Comparison of ENCODE assay signal across 1 cellular context in the genomic region with DNA sequence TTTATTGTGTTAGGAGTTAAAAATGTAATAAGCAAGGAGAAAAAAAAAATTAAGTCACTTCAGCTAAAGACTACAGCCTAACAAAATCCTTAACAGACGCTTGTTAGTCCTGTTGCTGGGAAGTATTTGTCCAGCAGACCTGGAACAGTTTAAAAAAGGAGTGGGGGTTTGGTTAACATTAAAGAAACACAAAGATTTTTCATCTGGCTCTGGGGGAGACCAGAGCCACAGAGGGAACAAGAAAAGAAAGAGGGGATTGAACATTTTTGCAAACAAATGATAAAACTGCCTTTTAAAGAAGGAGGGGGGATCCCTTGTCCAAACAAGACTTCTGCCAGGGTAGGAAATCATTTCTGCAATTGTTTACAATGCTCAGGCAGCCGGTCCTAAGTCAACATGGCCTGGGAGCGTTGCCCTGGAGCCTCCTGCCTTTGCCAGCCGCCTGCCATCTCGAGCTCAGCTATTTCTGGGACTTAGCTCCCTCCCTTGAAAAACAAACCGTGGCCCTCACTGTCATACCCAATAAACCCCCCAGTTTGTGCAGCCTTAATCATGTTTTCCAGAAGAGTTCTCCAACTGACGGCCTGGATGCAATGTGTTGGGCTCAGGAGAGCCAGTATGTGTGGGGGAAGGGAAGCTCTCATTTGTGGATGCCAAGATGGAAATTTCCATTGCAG.
TF ChIP-seq lines count a peak whose summit lies in the region.

No MANE protein-coding gene starts in this region.

TF ChIP-seq in HepG2, 621 proteins besides CTCF, POLR2A, EP300 and RAD21 (continued from another document and continues in another):
- TF ChIP-seq, protein P1, sequence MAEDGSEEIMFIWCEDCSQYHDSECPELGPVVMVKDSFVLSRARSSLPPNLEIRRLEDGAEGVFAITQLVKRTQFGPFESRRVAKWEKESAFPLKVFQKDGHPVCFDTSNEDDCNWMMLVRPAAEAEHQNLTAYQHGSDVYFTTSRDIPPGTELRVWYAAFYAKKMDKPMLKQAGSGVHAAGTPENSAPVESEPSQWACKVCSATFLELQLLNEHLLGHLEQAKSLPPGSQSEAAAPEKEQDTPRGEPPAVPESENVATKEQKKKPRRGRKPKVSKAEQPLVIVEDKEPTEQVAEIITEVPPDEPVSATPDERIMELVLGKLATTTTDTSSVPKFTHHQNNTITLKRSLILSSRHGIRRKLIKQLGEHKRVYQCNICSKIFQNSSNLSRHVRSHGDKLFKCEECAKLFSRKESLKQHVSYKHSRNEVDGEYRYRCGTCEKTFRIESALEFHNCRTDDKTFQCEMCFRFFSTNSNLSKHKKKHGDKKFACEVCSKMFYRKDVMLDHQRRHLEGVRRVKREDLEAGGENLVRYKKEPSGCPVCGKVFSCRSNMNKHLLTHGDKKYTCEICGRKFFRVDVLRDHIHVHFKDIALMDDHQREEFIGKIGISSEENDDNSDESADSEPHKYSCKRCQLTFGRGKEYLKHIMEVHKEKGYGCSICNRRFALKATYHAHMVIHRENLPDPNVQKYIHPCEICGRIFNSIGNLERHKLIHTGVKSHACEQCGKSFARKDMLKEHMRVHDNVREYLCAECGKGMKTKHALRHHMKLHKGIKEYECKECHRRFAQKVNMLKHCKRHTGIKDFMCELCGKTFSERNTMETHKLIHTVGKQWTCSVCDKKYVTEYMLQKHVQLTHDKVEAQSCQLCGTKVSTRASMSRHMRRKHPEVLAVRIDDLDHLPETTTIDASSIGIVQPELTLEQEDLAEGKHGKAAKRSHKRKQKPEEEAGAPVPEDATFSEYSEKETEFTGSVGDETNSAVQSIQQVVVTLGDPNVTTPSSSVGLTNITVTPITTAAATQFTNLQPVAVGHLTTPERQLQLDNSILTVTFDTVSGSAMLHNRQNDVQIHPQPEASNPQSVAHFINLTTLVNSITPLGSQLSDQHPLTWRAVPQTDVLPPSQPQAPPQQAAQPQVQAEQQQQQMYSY (CRISPR knock-in tag; IDR thresholded peaks at IDR 0.05), result no peak
- TF ChIP-seq ZNF564 (CRISPR knock-in tag; IDR thresholded peaks at IDR 0.05), result peak; percentile 66
- TF ChIP-seq SKI (IDR thresholded peaks at IDR 0.05; ENCODE audit: partially characterized antibody), result peak; percentile 63
- peak; percentile 49 for TF ChIP-seq HMG20B (CRISPR knock-in tag; conservative IDR thresholded peaks at IDR 0.05)
- TF ChIP-seq NFE2L2 (IDR thresholded peaks at IDR 0.05; ENCODE audit: low read length), result no peak
- 0 out of 2 replicates have a peak, but pooled peaks have one; percentile 72 for TF ChIP-seq RFXANK (CRISPR knock-in tag; IDR thresholded peaks at IDR 0.05)
- peak; percentile 43; the same call in 1 of the 2 replicates for TF ChIP-seq PPARG (CRISPR knock-in tag; conservative IDR thresholded peaks at IDR 0.05)
- TF ChIP-seq, protein P2, sequence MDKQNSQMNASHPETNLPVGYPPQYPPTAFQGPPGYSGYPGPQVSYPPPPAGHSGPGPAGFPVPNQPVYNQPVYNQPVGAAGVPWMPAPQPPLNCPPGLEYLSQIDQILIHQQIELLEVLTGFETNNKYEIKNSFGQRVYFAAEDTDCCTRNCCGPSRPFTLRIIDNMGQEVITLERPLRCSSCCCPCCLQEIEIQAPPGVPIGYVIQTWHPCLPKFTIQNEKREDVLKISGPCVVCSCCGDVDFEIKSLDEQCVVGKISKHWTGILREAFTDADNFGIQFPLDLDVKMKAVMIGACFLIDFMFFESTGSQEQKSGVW (CRISPR knock-in tag; IDR thresholded peaks at IDR 0.05; ENCODE audit: borderline replicate concordance), result no peak
- TF ChIP-seq HIVEP1 (CRISPR knock-in tag; IDR thresholded peaks at IDR 0.05), result peak; percentile 79
- no peak for TF ChIP-seq KAT8 (CRISPR knock-in tag; IDR thresholded peaks at IDR 0.05)
- peak; percentile 90 for TF ChIP-seq NR2F2 (IDR thresholded peaks at IDR 0.05; ENCODE audit: borderline replicate concordance, low read depth)
- peak; percentile 84 for TF ChIP-seq KLF6 (CRISPR knock-in tag; IDR thresholded peaks at IDR 0.05)
- TF ChIP-seq MED1 (CRISPR knock-in tag; IDR thresholded peaks at IDR 0.05), result peak; percentile 91
- TF ChIP-seq SNAPC2 (CRISPR knock-in tag; IDR thresholded peaks at IDR 0.05), result peak; percentile 50; the same call in 1 of the 2 replicates
- TF ChIP-seq, protein P3, sequence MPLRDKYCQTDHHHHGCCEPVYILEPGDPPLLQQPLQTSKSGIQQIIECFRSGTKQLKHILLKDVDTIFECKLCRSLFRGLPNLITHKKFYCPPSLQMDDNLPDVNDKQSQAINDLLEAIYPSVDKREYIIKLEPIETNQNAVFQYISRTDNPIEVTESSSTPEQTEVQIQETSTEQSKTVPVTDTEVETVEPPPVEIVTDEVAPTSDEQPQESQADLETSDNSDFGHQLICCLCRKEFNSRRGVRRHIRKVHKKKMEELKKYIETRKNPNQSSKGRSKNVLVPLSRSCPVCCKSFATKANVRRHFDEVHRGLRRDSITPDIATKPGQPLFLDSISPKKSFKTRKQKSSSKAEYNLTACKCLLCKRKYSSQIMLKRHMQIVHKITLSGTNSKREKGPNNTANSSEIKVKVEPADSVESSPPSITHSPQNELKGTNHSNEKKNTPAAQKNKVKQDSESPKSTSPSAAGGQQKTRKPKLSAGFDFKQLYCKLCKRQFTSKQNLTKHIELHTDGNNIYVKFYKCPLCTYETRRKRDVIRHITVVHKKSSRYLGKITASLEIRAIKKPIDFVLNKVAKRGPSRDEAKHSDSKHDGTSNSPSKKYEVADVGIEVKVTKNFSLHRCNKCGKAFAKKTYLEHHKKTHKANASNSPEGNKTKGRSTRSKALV (CRISPR knock-in tag; IDR thresholded peaks at IDR 0.05), result 0 out of 2 replicates have a peak, but pooled peaks have one; percentile 17
- TF ChIP-seq, protein P4, sequence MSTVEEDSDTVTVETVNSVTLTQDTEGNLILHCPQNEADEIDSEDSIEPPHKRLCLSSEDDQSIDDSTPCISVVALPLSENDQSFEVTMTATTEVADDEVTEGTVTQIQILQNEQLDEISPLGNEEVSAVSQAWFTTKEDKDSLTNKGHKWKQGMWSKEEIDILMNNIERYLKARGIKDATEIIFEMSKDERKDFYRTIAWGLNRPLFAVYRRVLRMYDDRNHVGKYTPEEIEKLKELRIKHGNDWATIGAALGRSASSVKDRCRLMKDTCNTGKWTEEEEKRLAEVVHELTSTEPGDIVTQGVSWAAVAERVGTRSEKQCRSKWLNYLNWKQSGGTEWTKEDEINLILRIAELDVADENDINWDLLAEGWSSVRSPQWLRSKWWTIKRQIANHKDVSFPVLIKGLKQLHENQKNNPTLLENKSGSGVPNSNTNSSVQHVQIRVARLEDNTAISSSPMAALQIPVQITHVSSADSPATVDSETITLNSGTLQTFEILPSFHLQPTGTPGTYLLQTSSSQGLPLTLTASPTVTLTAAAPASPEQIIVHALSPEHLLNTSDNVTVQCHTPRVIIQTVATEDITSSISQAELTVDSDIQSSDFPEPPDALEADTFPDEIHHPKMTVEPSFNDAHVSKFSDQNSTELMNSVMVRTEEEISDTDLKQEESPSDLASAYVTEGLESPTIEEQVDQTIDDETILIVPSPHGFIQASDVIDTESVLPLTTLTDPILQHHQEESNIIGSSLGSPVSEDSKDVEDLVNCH (CRISPR knock-in tag; IDR thresholded peaks at IDR 0.05), result no peak
- TF ChIP-seq ELF1 (CRISPR knock-in tag; IDR thresholded peaks at IDR 0.05), result peak; percentile 36; the same call in 1 of the 2 replicates
- 0 out of 2 replicates have a peak, but pooled peaks have one; percentile 78 for TF ChIP-seq ZNF788 (CRISPR knock-in tag; IDR thresholded peaks at IDR 0.05; ENCODE audit: borderline replicate concordance)
- TF ChIP-seq JUND (CRISPR knock-in tag; IDR thresholded peaks at IDR 0.05), result peak; percentile 37; the same call in 1 of the 2 replicates
- TF ChIP-seq ZKSCAN8 (CRISPR knock-in tag; IDR thresholded peaks at IDR 0.05; ENCODE audit: borderline replicate concordance), result peak; percentile 85; the same call in 1 of the 2 replicates
- peak; percentile 86 for TF ChIP-seq RXRB (CRISPR knock-in tag; IDR thresholded peaks at IDR 0.05; ENCODE audit: borderline replicate concordance)
- no peak for TF ChIP-seq ATRX (CRISPR knock-in tag; IDR thresholded peaks at IDR 0.05; ENCODE audit: borderline replicate concordance)
- TF ChIP-seq KDM4B (CRISPR knock-in tag; IDR thresholded peaks at IDR 0.05), result no peak
- TF ChIP-seq RORA (CRISPR knock-in tag; IDR thresholded peaks at IDR 0.05), result 0 out of 2 replicates have a peak, but pooled peaks have one; percentile 50
- no peak for TF ChIP-seq TBP (CRISPR knock-in tag; IDR thresholded peaks at IDR 0.05)
- TF ChIP-seq REPIN1 (CRISPR knock-in tag; IDR thresholded peaks at IDR 0.05; ENCODE audit: borderline replicate concordance, low read depth), result peak; percentile 48; the same call in 1 of the 2 replicates
- TF ChIP-seq, protein P5, sequence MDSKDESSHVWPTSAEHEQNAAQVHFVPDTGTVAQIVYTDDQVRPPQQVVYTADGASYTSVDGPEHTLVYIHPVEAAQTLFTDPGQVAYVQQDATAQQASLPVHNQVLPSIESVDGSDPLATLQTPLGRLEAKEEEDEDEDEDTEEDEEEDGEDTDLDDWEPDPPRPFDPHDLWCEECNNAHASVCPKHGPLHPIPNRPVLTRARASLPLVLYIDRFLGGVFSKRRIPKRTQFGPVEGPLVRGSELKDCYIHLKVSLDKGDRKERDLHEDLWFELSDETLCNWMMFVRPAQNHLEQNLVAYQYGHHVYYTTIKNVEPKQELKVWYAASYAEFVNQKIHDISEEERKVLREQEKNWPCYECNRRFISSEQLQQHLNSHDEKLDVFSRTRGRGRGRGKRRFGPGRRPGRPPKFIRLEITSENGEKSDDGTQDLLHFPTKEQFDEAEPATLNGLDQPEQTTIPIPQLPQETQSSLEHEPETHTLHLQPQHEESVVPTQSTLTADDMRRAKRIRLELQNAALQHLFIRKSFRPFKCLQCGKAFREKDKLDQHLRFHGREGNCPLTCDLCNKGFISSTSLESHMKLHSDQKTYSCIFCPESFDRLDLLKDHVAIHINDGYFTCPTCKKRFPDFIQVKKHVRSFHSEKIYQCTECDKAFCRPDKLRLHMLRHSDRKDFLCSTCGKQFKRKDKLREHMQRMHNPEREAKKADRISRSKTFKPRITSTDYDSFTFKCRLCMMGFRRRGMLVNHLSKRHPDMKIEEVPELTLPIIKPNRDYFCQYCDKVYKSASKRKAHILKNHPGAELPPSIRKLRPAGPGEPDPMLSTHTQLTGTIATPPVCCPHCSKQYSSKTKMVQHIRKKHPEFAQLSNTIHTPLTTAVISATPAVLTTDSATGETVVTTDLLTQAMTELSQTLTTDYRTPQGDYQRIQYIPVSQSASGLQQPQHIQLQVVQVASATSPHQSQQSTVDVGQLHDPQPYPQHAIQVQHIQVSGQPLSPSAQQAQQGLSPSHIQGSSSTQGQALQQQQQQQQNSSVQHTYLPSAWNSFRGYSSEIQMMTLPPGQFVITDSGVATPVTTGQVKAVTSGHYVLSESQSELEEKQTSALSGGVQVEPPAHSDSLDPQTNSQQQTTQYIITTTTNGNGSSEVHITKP (CRISPR knock-in tag; IDR thresholded peaks at IDR 0.05; ENCODE audit: low read depth), result peak; percentile 89
- TF ChIP-seq AKAP8 (CRISPR knock-in tag; IDR thresholded peaks at IDR 0.05), result no peak
- TF ChIP-seq SP140L (CRISPR knock-in tag; IDR thresholded peaks at IDR 0.05; ENCODE audit: borderline replicate concordance), result no peak
- 0 out of 2 replicates have a peak, but pooled peaks have one; percentile 46 for TF ChIP-seq RFXAP (CRISPR knock-in tag; IDR thresholded peaks at IDR 0.05; ENCODE audit: borderline replicate concordance)
- TF ChIP-seq ZNF292 (CRISPR knock-in tag; IDR thresholded peaks at IDR 0.05; ENCODE audit: borderline replicate concordance, low read depth), result peak; percentile 88
- TF ChIP-seq, protein P6, sequence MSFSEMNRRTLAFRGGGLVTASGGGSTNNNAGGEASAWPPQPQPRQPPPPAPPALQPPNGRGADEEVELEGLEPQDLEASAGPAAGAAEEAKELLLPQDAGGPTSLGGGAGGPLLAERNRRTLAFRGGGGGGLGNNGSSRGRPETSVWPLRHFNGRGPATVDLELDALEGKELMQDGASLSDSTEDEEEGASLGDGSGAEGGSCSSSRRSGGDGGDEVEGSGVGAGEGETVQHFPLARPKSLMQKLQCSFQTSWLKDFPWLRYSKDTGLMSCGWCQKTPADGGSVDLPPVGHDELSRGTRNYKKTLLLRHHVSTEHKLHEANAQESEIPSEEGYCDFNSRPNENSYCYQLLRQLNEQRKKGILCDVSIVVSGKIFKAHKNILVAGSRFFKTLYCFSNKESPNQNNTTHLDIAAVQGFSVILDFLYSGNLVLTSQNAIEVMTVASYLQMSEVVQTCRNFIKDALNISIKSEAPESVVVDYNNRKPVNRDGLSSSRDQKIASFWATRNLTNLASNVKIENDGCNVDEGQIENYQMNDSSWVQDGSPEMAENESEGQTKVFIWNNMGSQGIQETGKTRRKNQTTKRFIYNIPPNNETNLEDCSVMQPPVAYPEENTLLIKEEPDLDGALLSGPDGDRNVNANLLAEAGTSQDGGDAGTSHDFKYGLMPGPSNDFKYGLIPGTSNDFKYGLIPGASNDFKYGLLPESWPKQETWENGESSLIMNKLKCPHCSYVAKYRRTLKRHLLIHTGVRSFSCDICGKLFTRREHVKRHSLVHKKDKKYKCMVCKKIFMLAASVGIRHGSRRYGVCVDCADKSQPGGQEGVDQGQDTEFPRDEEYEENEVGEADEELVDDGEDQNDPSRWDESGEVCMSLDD (CRISPR knock-in tag; IDR thresholded peaks at IDR 0.05; ENCODE audit: borderline replicate concordance), result peak; percentile 94
- TF ChIP-seq SRY (CRISPR knock-in tag; IDR thresholded peaks at IDR 0.05), result peak; percentile 58
- TF ChIP-seq, protein P7, sequence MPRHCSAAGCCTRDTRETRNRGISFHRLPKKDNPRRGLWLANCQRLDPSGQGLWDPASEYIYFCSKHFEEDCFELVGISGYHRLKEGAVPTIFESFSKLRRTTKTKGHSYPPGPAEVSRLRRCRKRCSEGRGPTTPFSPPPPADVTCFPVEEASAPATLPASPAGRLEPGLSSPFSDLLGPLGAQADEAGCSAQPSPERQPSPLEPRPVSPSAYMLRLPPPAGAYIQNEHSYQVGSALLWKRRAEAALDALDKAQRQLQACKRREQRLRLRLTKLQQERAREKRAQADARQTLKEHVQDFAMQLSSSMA (CRISPR knock-in tag; IDR thresholded peaks at IDR 0.05), result peak; percentile 46; the same call in 1 of the 2 replicates
- TF ChIP-seq, protein P8, sequence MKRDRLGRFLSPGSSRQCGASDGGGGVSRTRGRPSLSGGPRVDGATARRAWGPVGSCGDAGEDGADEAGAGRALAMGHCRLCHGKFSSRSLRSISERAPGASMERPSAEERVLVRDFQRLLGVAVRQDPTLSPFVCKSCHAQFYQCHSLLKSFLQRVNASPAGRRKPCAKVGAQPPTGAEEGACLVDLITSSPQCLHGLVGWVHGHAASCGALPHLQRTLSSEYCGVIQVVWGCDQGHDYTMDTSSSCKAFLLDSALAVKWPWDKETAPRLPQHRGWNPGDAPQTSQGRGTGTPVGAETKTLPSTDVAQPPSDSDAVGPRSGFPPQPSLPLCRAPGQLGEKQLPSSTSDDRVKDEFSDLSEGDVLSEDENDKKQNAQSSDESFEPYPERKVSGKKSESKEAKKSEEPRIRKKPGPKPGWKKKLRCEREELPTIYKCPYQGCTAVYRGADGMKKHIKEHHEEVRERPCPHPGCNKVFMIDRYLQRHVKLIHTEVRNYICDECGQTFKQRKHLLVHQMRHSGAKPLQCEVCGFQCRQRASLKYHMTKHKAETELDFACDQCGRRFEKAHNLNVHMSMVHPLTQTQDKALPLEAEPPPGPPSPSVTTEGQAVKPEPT (CRISPR knock-in tag; IDR thresholded peaks at IDR 0.05; ENCODE audit: low read depth), result no peak
- TF ChIP-seq PCBP2 (optimal IDR thresholded peaks at IDR 0.05; ENCODE audit: low read depth, low read length, poor library complexity, severe bottlenecking), result no peak
- TF ChIP-seq SYNCRIP (IDR thresholded peaks at IDR 0.05; ENCODE audit: insufficient read depth, low read depth, low read length), result no peak
